Comparison of ENCODE assay signal across 22 cellular contexts in genomic region chr2:208906330-208906729, GRCh38.
"Had no signal": no experiment of that assay in that cellular context is flagged by ENCODE, and none has a peak within 500 bp of the region (broad histone marks: within the 10 kb centered on the region; RNA-seq: fewer than 3 reads in every experiment).

No MANE protein-coding gene starts in this region.

- ATAC-seq: gastrocnemius medialis, pancreas, psoas muscle had no signal

- H3K27ac ChIP-seq: coronary artery, esophagus squamous epithelium, gastrocnemius medialis, left ventricle myocardium inferior, pancreas, psoas muscle, right atrium auricular region, spleen, testis, vagina had no signal

- H3K9me3 ChIP-seq: esophagus squamous epithelium, gastrocnemius medialis, pancreas, psoas muscle, right atrium auricular region, testis, vagina had no signal

- H3K4me1 ChIP-seq: esophagus squamous epithelium, gastrocnemius medialis, left ventricle myocardium inferior, pancreas, psoas muscle, right atrium auricular region, spleen, testis, vagina had no signal

- H3K4me3 ChIP-seq: coronary artery, esophagus squamous epithelium, gastrocnemius medialis, left ventricle myocardium inferior, pancreas, psoas muscle, right atrium auricular region, spleen, testis, vagina had no signal

- H3K36me3 ChIP-seq: esophagus squamous epithelium, gastrocnemius medialis, left ventricle myocardium inferior, pancreas, right atrium auricular region, spleen, vagina had no signal

- H3K27me3 ChIP-seq: esophagus squamous epithelium, gastrocnemius medialis, pancreas, right atrium auricular region, spleen, testis, vagina had no signal

- DNase-seq: activated CD4-positive, alpha-beta memory T cell treated with anti-CD3 and anti-CD28 coated beads for 36 hours; activated CD4-positive, alpha-beta T cell treated with anti-CD3 and anti-CD28 coated beads for 4 hours; activated CD4-positive, CD25-positive, alpha-beta regulatory T cell; activated naive CD4-positive, alpha-beta T cell treated with Interleukin-2 at 50 U/mL for 16 hours; activated naive CD8-positive, alpha-beta T cell treated with anti-CD3 and anti-CD28 coated beads for 36 hours; activated T-cell treated with anti-CD3 and anti-CD28 coated beads, Interleukin-2, amount 50 U/mL, for 48 hours; esophagus squamous epithelium; gastrocnemius medialis; head of caudate nucleus; hypothalamus; left ventricle myocardium inferior; mammary epithelial cell; midbrain; pancreas; psoas muscle; spleen; stimulated activated CD4-positive, alpha-beta T cell treated with anti-CD3 and anti-CD28 coated beads, Interleukin-4, amount 100 ng/mL, for 1 hour; stimulated activated naive CD4-positive, alpha-beta T cell; testis had no signal
